8 cellular contexts compared by ENCODE assay signal in genomic region chr18:11149441-11150270, GRCh38. TPM values are rescaled to one million over a fixed set of nuclear protein-coding genes. Genes with fewer than 3 reads are reported as not detected.
DNase-seq lines count a peak whose midpoint lies in the region; ATAC-seq, FAIRE-seq and TF ChIP-seq lines count a peak whose summit lies in the region.

TSS of gene PIEZO2 (minus strand) at chr18:11149569. CDS start at chr18:11148588, 981 bp downstream.

- TF ChIP-seq EP300 in K562 (IDR thresholded peaks at IDR 0.05; ENCODE audit: low read length) = no peak

- in situ Hi-C loops in GM18951 (cut with MboI; ENCODE audit: low sequenced_read_pairs, unreplicated experiment) = loop anchor here (25.0 kb wide), 1 partner anchor 312 kb away; no protein-coding TSS in a partner anchor
- in situ Hi-C loops in K562 (cut with MboI) = no loop called here

- H3K9me3 ChIP-seq in K562 (replicated peaks; ENCODE audit: control insufficient read depth, insufficient read depth, low read depth, low read length) = no peaks in the 10 kb centered on the region

- no peak within 1 kb of the TSS for H3K9ac ChIP-seq in K562 (ENCODE audit: insufficient read depth in 1 of 2, low read depth in 2 of 2, low read length in 2 of 2)

- H3K9me3 Mint-ChIP-seq in stimulated activated memory B cell treated with anti-CD40 and anti-IgM and Interleukin-4, amounts not matched to agents 10 μg/mL and 1 μg/mL and 100 μg/mL, for 72 hours = no peaks in the 10 kb centered on the region

- H4K20me1 ChIP-seq in K562 (replicated peaks; ENCODE audit: control insufficient read depth, insufficient read depth, low read length) = peaks cover 4% of the 10 kb centered on the region; the same call in 1 of the 2 replicates

- H3K27ac ChIP-seq in K562 (ENCODE audit: extremely low read depth, low read depth, low read length) = no peak within 1 kb of the TSS

- H3K4me2 ChIP-seq in K562 (ENCODE audit: insufficient read depth, low read length) = no peak within 1 kb of the TSS

- H3K4me1 Mint-ChIP-seq in stimulated activated memory B cell treated with anti-CD40 and anti-IgM and Interleukin-4, amounts not matched to agents 10 μg/mL and 1 μg/mL and 100 μg/mL, for 72 hours = no peaks in the 10 kb centered on the region

- H3K27me3 Mint-ChIP-seq in stimulated activated memory B cell treated with anti-CD40 and anti-IgM and Interleukin-4, amounts not matched to agents 10 μg/mL and 1 μg/mL and 100 μg/mL, for 72 hours = peaks cover 39% of the 10 kb centered on the region

- H3K36me3 Mint-ChIP-seq in stimulated activated memory B cell treated with anti-CD40 and anti-IgM and Interleukin-4, amounts not matched to agents 10 μg/mL and 1 μg/mL and 100 μg/mL, for 72 hours = no peaks in the 10 kb centered on the region

- H3K4me3 ChIP-seq in K562 = no peak within 1 kb of the TSS

- H3K27ac Mint-ChIP-seq in stimulated activated memory B cell treated with anti-CD40 and anti-IgM and Interleukin-4, amounts not matched to agents 10 μg/mL and 1 μg/mL and 100 μg/mL, for 72 hours = no peak within 1 kb of the TSS

- peaks cover 0 to 4% of the 10 kb centered on the region in 2 experiments; a peak in 1 of 5 replicates for H3K4me1 ChIP-seq in K562 (replicated peaks in 1 of 2; ENCODE audit: control insufficient read depth in 2 of 2, insufficient read depth in 2 of 2, low read length in 2 of 2)

- peak; percentile 19 for TF ChIP-seq POLR2A in GM18951 (IDR thresholded peaks at IDR 0.05; ENCODE audit: extremely low read depth, insufficient read depth, insufficient read length)
- TF ChIP-seq POLR2A in K562 (conservative IDR thresholded peaks at IDR 0.05) = no peak

- H3K79me2 ChIP-seq in K562 (ENCODE audit: control insufficient read depth, insufficient read depth, low read length) = no peaks in the 10 kb centered on the region

- H3K4me3 Mint-ChIP-seq in stimulated activated memory B cell treated with anti-CD40 and anti-IgM and Interleukin-4, amounts not matched to agents 10 μg/mL and 1 μg/mL and 100 μg/mL, for 72 hours = no peak within 1 kb of the TSS

- intact Hi-C loops in K562 (cut with micrococcal nuclease) = loop anchor here (5.0 kb wide), 1 partner anchor 362 kb away; no protein-coding TSS in a partner anchor

- no peaks in the 10 kb centered on the region for H3K36me3 ChIP-seq in K562 (ENCODE audit: control insufficient read depth, insufficient read depth, low read length)

- POLR2A ChIA-PET in K562 (lab: Yijun Ruan, JAX) = no interaction called here

- CTCF ChIA-PET in K562 (lab: Yijun Ruan, JAX; ENCODE audit: low intra/inter-chr PET ratio) = no interaction called here

- BruUV-seq in K562 (replicated peaks; lab: Mats Ljungman, UMichigan) = no TSS peak

- ATAC-seq in HG03558 (IDR thresholded peaks at IDR 0.05; ENCODE audit: extremely low read depth, unreplicated experiment) (peak; percentile 75), K562 (peak; percentile 38; the same call in 1 of the 3 replicates)
- peak; percentile 46 for ATAC-seq in stimulated activated memory B cell treated with anti-CD40 and anti-IgM and Interleukin-4, amounts not matched to agents 10 μg/mL and 1 μg/mL and 100 μg/mL, for 72 hours

- WGBS in K562 (ENCODE audit: insufficient coverage, low coverage, missing lambda C conversion rate) = 6% methylated on average over 28 of the region's 62 CpGs

- TF ChIP-seq CTCF in K562 (IDR thresholded peaks at IDR 0.05 in 2 of 3, conservative IDR thresholded peaks at IDR 0.05 in 1 of 3; ENCODE audit: insufficient read depth in 2 of 3, low read depth in 1 of 3, low read length in 3 of 3) = no peak

- no peaks in the 10 kb centered on the region for H3K9me1 ChIP-seq in K562 (ENCODE audit: control insufficient read depth, insufficient read depth, low read length)

- DNase-seq in AG08395 (ENCODE audit: low spot score) (peak; percentile 86), K562 (ENCODE audit: extremely low read depth in 1 of 4, low spot score in 3 of 4) (peak; percentile 2 to 36 (median 26)), islet precursor cell (peak; percentile 92), NCI-H2227 (lab: John Stamatoyannopoulos, UW; ENCODE audit: unreplicated experiment) (no peak)
- DNase-seq in activated naive CD4-positive, alpha-beta T cell treated with anti-CD3 and anti-CD28 coated beads, Interleukin-2, amount 50 U/mL, for 16 hours = no peak

- H2AFZ ChIP-seq in K562 (ENCODE audit: low read depth, low read length) = no peak within 1 kb of the TSS

- FAIRE-seq in K562 (lab: Jason Lieb, UNC) = no peak

- no peak for TF ChIP-seq RAD21 in K562 (CRISPR knock-in tag; conservative IDR thresholded peaks at IDR 0.05 in 1 of 2, IDR thresholded peaks at IDR 0.05 in 1 of 2)

- H3K27me3 ChIP-seq in K562 (ENCODE audit: control insufficient read depth in 2 of 2, insufficient read depth in 2 of 2, low read length in 2 of 2) = peaks cover 6 to 42% of the 10 kb centered on the region in 2 experiments; a peak in 4 of 5 replicates

TF ChIP-seq in K562, 482 proteins besides CTCF, POLR2A, EP300 and RAD21 (continues in another document):
- TF ChIP-seq RBM25 (IDR thresholded peaks at IDR 0.05; ENCODE audit: low read depth, low read length, severe bottlenecking) (no peak), ZNF75A (CRISPR knock-in tag; IDR thresholded peaks at IDR 0.05) (no peak), NRF1 (conservative IDR thresholded peaks at IDR 0.05 in 1 of 2, IDR thresholded peaks at IDR 0.05 in 1 of 2) (peak in 1 of 2 experiments; percentile 22; a peak in 1 of 4 replicates)
- TF ChIP-seq, protein P1, sequence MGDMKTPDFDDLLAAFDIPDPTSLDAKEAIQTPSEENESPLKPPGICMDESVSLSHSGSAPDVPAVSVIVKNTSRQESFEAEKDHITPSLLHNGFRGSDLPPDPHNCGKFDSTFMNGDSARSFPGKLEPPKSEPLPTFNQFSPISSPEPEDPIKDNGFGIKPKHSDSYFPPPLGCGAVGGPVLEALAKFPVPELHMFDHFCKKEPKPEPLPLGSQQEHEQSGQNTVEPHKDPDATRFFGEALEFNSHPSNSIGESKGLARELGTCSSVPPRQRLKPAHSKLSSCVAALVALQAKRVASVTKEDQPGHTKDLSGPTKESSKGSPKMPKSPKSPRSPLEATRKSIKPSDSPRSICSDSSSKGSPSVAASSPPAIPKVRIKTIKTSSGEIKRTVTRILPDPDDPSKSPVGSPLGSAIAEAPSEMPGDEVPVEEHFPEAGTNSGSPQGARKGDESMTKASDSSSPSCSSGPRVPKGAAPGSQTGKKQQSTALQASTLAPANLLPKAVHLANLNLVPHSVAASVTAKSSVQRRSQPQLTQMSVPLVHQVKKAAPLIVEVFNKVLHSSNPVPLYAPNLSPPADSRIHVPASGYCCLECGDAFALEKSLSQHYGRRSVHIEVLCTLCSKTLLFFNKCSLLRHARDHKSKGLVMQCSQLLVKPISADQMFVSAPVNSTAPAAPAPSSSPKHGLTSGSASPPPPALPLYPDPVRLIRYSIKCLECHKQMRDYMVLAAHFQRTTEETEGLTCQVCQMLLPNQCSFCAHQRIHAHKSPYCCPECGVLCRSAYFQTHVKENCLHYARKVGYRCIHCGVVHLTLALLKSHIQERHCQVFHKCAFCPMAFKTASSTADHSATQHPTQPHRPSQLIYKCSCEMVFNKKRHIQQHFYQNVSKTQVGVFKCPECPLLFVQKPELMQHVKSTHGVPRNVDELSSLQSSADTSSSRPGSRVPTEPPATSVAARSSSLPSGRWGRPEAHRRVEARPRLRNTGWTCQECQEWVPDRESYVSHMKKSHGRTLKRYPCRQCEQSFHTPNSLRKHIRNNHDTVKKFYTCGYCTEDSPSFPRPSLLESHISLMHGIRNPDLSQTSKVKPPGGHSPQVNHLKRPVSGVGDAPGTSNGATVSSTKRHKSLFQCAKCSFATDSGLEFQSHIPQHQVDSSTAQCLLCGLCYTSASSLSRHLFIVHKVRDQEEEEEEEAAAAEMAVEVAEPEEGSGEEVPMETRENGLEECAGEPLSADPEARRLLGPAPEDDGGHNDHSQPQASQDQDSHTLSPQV (IDR thresholded peaks at IDR 0.05) = no peak
- TF ChIP-seq, protein P2, sequence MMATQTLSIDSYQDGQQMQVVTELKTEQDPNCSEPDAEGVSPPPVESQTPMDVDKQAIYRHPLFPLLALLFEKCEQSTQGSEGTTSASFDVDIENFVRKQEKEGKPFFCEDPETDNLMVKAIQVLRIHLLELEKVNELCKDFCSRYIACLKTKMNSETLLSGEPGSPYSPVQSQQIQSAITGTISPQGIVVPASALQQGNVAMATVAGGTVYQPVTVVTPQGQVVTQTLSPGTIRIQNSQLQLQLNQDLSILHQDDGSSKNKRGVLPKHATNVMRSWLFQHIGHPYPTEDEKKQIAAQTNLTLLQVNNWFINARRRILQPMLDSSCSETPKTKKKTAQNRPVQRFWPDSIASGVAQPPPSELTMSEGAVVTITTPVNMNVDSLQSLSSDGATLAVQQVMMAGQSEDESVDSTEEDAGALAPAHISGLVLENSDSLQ (IDR thresholded peaks at IDR 0.05) = 0 out of 2 replicates have a peak, but pooled peaks have one; percentile 17

RNA-seq across cellular contexts. Expression of gene PIEZO2, which starts in this region (rescaled TPM):
- total RNA-seq in K562 (2011; cell fraction: chromatin; rRNA removed; ENCODE audit: low replicate concordance) = 0.32 and 0.42 TPM in 2 replicates
- total RNA-seq in K562 (2011; cell fraction: nucleolus; rRNA removed) = 0.26 TPM in 1 of 2 replicates, not detected in the other
- 0.07 TPM in 1 of 2 replicates, not detected in the other for total RNA-seq in K562 (2011; cell fraction: nucleoplasm; rRNA removed)
- total RNA-seq in K562 (2014; rRNA removed) (0.91 and 1.5 TPM in 2 replicates), K562 (2014; rRNA removed; fragmentation: Illumina TruSeq; extraction: Trizol) (1.5 and 2.0 TPM in 2 replicates), K562 (2015; rRNA removed; fragmentation: Illumina TruSeq; extraction: Trizol) (3.8 and 4.2 TPM in 2 replicates), K562 (2021) (1.4 and 1.6 TPM in 2 replicates)
- polyA plus RNA-seq in K562 (2011; rRNA removed) (0.15 and 0.54 TPM in 2 replicates), K562 (2014; fragmentation: Illumina TruSeq; extraction: Trizol) (1.8 and 2.1 TPM in 2 replicates), K562 (2014; fragmentation: Nextera tagmentation; extraction: Ambion mirVana) (1 to 10 TPM; 3.3 to 4.1 TPM), K562 (2014; rRNA removed) (1.3 and 1.5 TPM in 2 replicates)
- 0.06 and 0.07 TPM in 2 replicates for polyA plus RNA-seq in K562 (2011; cell fraction: cytosol; rRNA removed)
- polyA plus RNA-seq in K562 (2011; cell fraction: nucleus; rRNA removed) = 0.10 and 0.28 TPM in 2 replicates
- 1.1 and 4.2 TPM in 2 replicates for polyA plus RNA-seq in K562 (2012)
- polyA minus RNA-seq in K562 (2011; rRNA and poly(A)+ RNA removed) = 0.28 TPM in 1 of 2 replicates, not detected in the other
- polyA minus RNA-seq in K562 (2011; cell fraction: cytosol; rRNA and poly(A)+ RNA removed) = 0.18 TPM in 1 of 2 replicates, not detected in the other
- not detected in 2 replicates for polyA minus RNA-seq in K562 (2011; cell fraction: nucleus; rRNA and poly(A)+ RNA removed)

Comparison
In these comparisons a context has a peak if more than half of its experiments do, and no peak if none do; other contexts are left out.
1. DNase-seq: peak in AG08395 (single experiment), K562 (4 of 4) and islet precursor cell (single experiment); none in NCI-H2227 (single experiment) and activated naive CD4-positive, alpha-beta T cell treated with anti-CD3 and anti-CD28 coated beads, Interleukin-2, amount 50 U/mL, for 16 hours (single experiment).
2. Peak in every context shown above with its lines, with median percentiles within 50 percentile points of each other: ATAC-seq.